In genomic region chr17:43720311-43721060, GRCh38 we compare ENCODE assay signal across 1 cellular context.
TF ChIP-seq lines count a peak whose summit lies in the region.

No MANE protein-coding gene starts in this region.

TF ChIP-seq in HepG2, 621 proteins besides CTCF, POLR2A, EP300 and RAD21 (continued from another document):
- TF ChIP-seq MTERF4 (CRISPR knock-in tag; IDR thresholded peaks at IDR 0.05) (no peak), ZNF782 (CRISPR knock-in tag; IDR thresholded peaks at IDR 0.05; ENCODE audit: borderline replicate concordance) (peak; percentile 85; the same call in 1 of the 2 replicates), ONECUT2 (CRISPR knock-in tag; IDR thresholded peaks at IDR 0.05) (no peak), POGZ (CRISPR knock-in tag; IDR thresholded peaks at IDR 0.05) (peak; percentile 29; the same call in 1 of the 2 replicates), ZNF383 (CRISPR knock-in tag; IDR thresholded peaks at IDR 0.05; ENCODE audit: borderline replicate concordance) (no peak), ZNF766 (CRISPR knock-in tag; IDR thresholded peaks at IDR 0.05; ENCODE audit: borderline replicate concordance) (no peak), PAWR (CRISPR knock-in tag; IDR thresholded peaks at IDR 0.05; ENCODE audit: borderline replicate concordance) (peak; percentile 71; the same call in 1 of the 2 replicates), SMARCE1 (IDR thresholded peaks at IDR 0.05; ENCODE audit: borderline replicate concordance) (no peak), PATZ1 (CRISPR knock-in tag; IDR thresholded peaks at IDR 0.05) (peak; percentile 89), ZNF234 (CRISPR knock-in tag; conservative IDR thresholded peaks at IDR 0.05) (no peak), GLI4 (CRISPR knock-in tag; IDR thresholded peaks at IDR 0.05; ENCODE audit: borderline replicate concordance) (0 out of 2 replicates have a peak, but pooled peaks have one; percentile 51), ZNF431 (CRISPR knock-in tag; IDR thresholded peaks at IDR 0.05; ENCODE audit: borderline replicate concordance, low read depth) (no peak), ZNF331 (CRISPR knock-in tag; IDR thresholded peaks at IDR 0.05) (no peak; the same call in 1 of the 2 replicates), TFDP1 (CRISPR knock-in tag; IDR thresholded peaks at IDR 0.05; ENCODE audit: borderline replicate concordance) (peak; percentile 48; the same call in 1 of the 2 replicates), SATB2 (CRISPR knock-in tag; IDR thresholded peaks at IDR 0.05) (no peak), EEA1 (CRISPR knock-in tag; IDR thresholded peaks at IDR 0.05; ENCODE audit: borderline replicate concordance) (0 out of 2 replicates have a peak, but pooled peaks have one; percentile 34), USF2 (IDR thresholded peaks at IDR 0.05; ENCODE audit: low read depth, low read length) (no peak), USF2 (CRISPR knock-in tag; IDR thresholded peaks at IDR 0.05; ENCODE audit: borderline replicate concordance) (no peak), GRHL1 (CRISPR knock-in tag; conservative IDR thresholded peaks at IDR 0.05) (no peak), ZFP36L1 (CRISPR knock-in tag; IDR thresholded peaks at IDR 0.05) (no peak), SRSF1 (optimal IDR thresholded peaks at IDR 0.05; ENCODE audit: low read depth, low read length) (no peak), MXD3 (CRISPR knock-in tag; IDR thresholded peaks at IDR 0.05) (peak; percentile 38; the same call in 1 of the 2 replicates), ERF (CRISPR knock-in tag; IDR thresholded peaks at IDR 0.05) (no peak), ATF6 (CRISPR knock-in tag; conservative IDR thresholded peaks at IDR 0.05) (no peak), KDM5A (IDR thresholded peaks at IDR 0.05; ENCODE audit: borderline replicate concordance, low read length) (no peak), KAT2B (IDR thresholded peaks at IDR 0.05; ENCODE audit: borderline replicate concordance, low read depth, low read length) (no peak), SPEN (CRISPR knock-in tag; IDR thresholded peaks at IDR 0.05; ENCODE audit: low read depth) (no peak; the same call in 1 of the 2 replicates), SRY (CRISPR knock-in tag; IDR thresholded peaks at IDR 0.05) (no peak), FIP1L1 (IDR thresholded peaks at IDR 0.05; ENCODE audit: borderline replicate concordance, insufficient read depth, low read depth, low read length) (no peak), HNF4A (CRISPR knock-in tag; IDR thresholded peaks at IDR 0.05) (no peak), ZNF275 (CRISPR knock-in tag; IDR thresholded peaks at IDR 0.05; ENCODE audit: borderline replicate concordance) (0 out of 2 replicates have a peak, but pooled peaks have one; percentile 54), ASH2L (IDR thresholded peaks at IDR 0.05; ENCODE audit: insufficient read length, low read depth, low read length) (no peak), E2F2 (CRISPR knock-in tag; IDR thresholded peaks at IDR 0.05; ENCODE audit: borderline replicate concordance) (peak; percentile 39; the same call in 1 of the 2 replicates), ZNF12 (CRISPR knock-in tag; IDR thresholded peaks at IDR 0.05) (0 out of 2 replicates have a peak, but pooled peaks have one; percentile 43), KDM5B (CRISPR knock-in tag; IDR thresholded peaks at IDR 0.05; ENCODE audit: borderline replicate concordance) (peak; percentile 93; the same call in 1 of the 2 replicates), HNRNPK (IDR thresholded peaks at IDR 0.05; ENCODE audit: low read depth, low read length, poor library complexity, severe bottlenecking) (peak; percentile 76), ATF1 (CRISPR knock-in tag; IDR thresholded peaks at IDR 0.05) (no peak), GABPB1 (CRISPR knock-in tag; IDR thresholded peaks at IDR 0.05) (peak; percentile 85), BRD4 (CRISPR knock-in tag; IDR thresholded peaks at IDR 0.05) (0 out of 2 replicates have a peak, but pooled peaks have one; percentile 23)
